ENCODE assay signal across 8 cellular contexts in genomic region chr7:146116452-146117219, GRCh38. TPM values are rescaled to one million over a fixed set of nuclear protein-coding genes. Genes with fewer than 3 reads are reported as not detected.
DNase-seq lines count a peak whose midpoint lies in the region; ATAC-seq and TF ChIP-seq lines count a peak whose summit lies in the region.

Gene CNTNAP2 (plus strand): TSS chr7:146116801. CDS start chr7:146116877, 76 bp downstream.

- H3K27ac ChIP-seq in MM.1S (ENCODE audit: low read length): no peak within 1 kb of the TSS
- no peak within 1 kb of the TSS for H3K27ac ChIP-seq in foreskin keratinocyte

- H3K9me3 Mint-ChIP-seq in WTC11: no peaks in the 10 kb centered on the region
- H3K9me3 Mint-ChIP-seq in osteocyte (ENCODE audit: unreplicated experiment): no peaks in the 10 kb centered on the region

- no peak for TF ChIP-seq CTCF in MM.1S (IDR thresholded peaks at IDR 0.05; ENCODE audit: low read length)
- TF ChIP-seq CTCF in WTC11 (IDR thresholded peaks at IDR 0.05): no peak
- TF ChIP-seq CTCF in foreskin keratinocyte (conservative IDR thresholded peaks at IDR 0.05): no peak
- no peak for TF ChIP-seq CTCF in osteocyte (IDR thresholded peaks at IDR 0.05)

- H3K9me2 ChIP-seq in MM.1S (replicated peaks; ENCODE audit: insufficient read depth, low read length): no peaks in the 10 kb centered on the region

- H3K27me3 ChIP-seq in MM.1S (replicated peaks; ENCODE audit: insufficient read depth, low read length) (no peaks in the 10 kb centered on the region), foreskin keratinocyte (peaks cover 17% of the 10 kb centered on the region)

- H3K27ac Mint-ChIP-seq in WTC11 (no peak within 1 kb of the TSS), osteocyte (ENCODE audit: unreplicated experiment) (no peak within 1 kb of the TSS)

- peak; percentile 62 for DNase-seq in DMS153 (lab: John Stamatoyannopoulos, UW)
- DNase-seq in MM.1S: no peak
- peak; percentile 67 for DNase-seq in WTC11 (ENCODE audit: low spot score)
- DNase-seq in foreskin keratinocyte: peak in 1 of 2 donors; percentile 2
- peak; percentile 80 for DNase-seq in osteocyte (ENCODE audit: extremely low spot score, unreplicated experiment)
- DNase-seq in kidney glomerular epithelial cell (lab: John Stamatoyannopoulos, UW): no peak

- H3K79me2 ChIP-seq in MM.1S (ENCODE audit: low read length): no peaks in the 10 kb centered on the region

- H2AFZ ChIP-seq in MM.1S (ENCODE audit: low read length): peak within 1 kb of the TSS; percentile 59

- no peaks in the 10 kb centered on the region for H4K20me1 ChIP-seq in MM.1S (ENCODE audit: insufficient read depth, low read length)

- POLR2A ChIA-PET in WTC11 (lab: Charles Lee): interaction anchor here (0.6 kb wide), 1 partner anchor 15 kb away, joined by 3 read pairs; no protein-coding TSS in a partner anchor

- peak within 1 kb of the TSS; percentile 94 for H3K4me2 ChIP-seq in MM.1S (ENCODE audit: low read depth, low read length)

- H3K4me1 ChIP-seq in MM.1S (ENCODE audit: low read length) (no peaks in the 10 kb centered on the region), foreskin keratinocyte (no peaks in the 10 kb centered on the region)

- CTCF ChIA-PET in WTC11 (lab: Charles Lee): interaction anchor here (0.5 to 2.2 kb wide), 9 partner anchors 11 to 1133 kb away, joined by 3 to 17 read pairs (median 4); no protein-coding TSS in a partner anchor

- H3K9ac ChIP-seq in MM.1S (ENCODE audit: low read length): no peak within 1 kb of the TSS

- H3K27me3 Mint-ChIP-seq in WTC11 (ENCODE audit: low read depth): peaks cover 32% of the 10 kb centered on the region
- peaks cover 17% of the 10 kb centered on the region for H3K27me3 Mint-ChIP-seq in osteocyte (ENCODE audit: unreplicated experiment)

- H3K36me3 ChIP-seq in MM.1S (replicated peaks; ENCODE audit: insufficient read depth, low read length): no peaks in the 10 kb centered on the region

- ATAC-seq in WTC11 (peak; percentile 73), foreskin keratinocyte (peak; percentile 23), HG03432 (IDR thresholded peaks at IDR 0.05; ENCODE audit: unreplicated experiment) (no peak), GM21786 (IDR thresholded peaks at IDR 0.05; ENCODE audit: unreplicated experiment) (no peak)

- H3K36me3 Mint-ChIP-seq in WTC11 (no peaks in the 10 kb centered on the region), osteocyte (ENCODE audit: unreplicated experiment) (no peaks in the 10 kb centered on the region)

- no peaks in the 10 kb centered on the region for H3K9me3 ChIP-seq in MM.1S (replicated peaks; ENCODE audit: insufficient read depth, low read length)

- H3K4me1 Mint-ChIP-seq in WTC11 (peaks cover 18% of the 10 kb centered on the region), osteocyte (ENCODE audit: unreplicated experiment) (peaks cover 14% of the 10 kb centered on the region)

- H3K4me3 Mint-ChIP-seq in WTC11 (peak within 1 kb of the TSS; percentile 90), osteocyte (ENCODE audit: unreplicated experiment) (peak within 1 kb of the TSS; percentile 84)

- H3F3A ChIP-seq in MM.1S (ENCODE audit: insufficient read depth, low read length): no peaks in the 10 kb centered on the region

- peak within 1 kb of the TSS; percentile 64 for H3K4me3 ChIP-seq in MM.1S (ENCODE audit: low read length)

TF ChIP-seq in WTC11, 78 proteins besides CTCF, POLR2A, EP300 and RAD21:
- TF ChIP-seq GTF2I (CRISPR knock-in tag; conservative IDR thresholded peaks at IDR 0.05) (no peak), MAX (CRISPR knock-in tag; IDR thresholded peaks at IDR 0.05) (0 out of 2 replicates have a peak, but pooled peaks have one; percentile 36), EMX1 (CRISPR knock-in tag; IDR thresholded peaks at IDR 0.05) (0 out of 2 replicates have a peak, but pooled peaks have one; percentile 57), ZNF423 (CRISPR knock-in tag; IDR thresholded peaks at IDR 0.05) (peak; percentile 40; the same call in 1 of the 2 replicates)

RNA-seq across cellular contexts. Expression of gene CNTNAP2, which starts in this region (rescaled TPM):
- total RNA-seq in WTC11 (2021) (54.2 to 63.8 TPM (median 55.1 TPM) in 3 replicates), foreskin keratinocyte (0.11 and 0.17 TPM in 2 replicates), osteocyte (0.76 and 1.4 TPM in 2 replicates)
- polyA plus RNA-seq in foreskin keratinocyte: 0.08 TPM in 2 replicates

Comparison
In these comparisons a context has a peak if more than half of its experiments do, and no peak if none do; other contexts are left out.
1. RNA of gene CNTNAP2 (total RNA-seq): 54.2 to 63.8 TPM in WTC11; 0.76 to 1.4 TPM in osteocyte and 0.11 to 0.17 TPM in foreskin keratinocyte; every median in the first group is over 10 times any median in the second.
2. Peak in ATAC-seq in foreskin keratinocyte; RNA of the gene not detected or under 1 TPM.
3. DNase-seq: peak in DMS153 (single experiment), WTC11 (single experiment) and osteocyte (single experiment); none in MM.1S (single experiment) and kidney glomerular epithelial cell (single experiment).